ENCODE assay signal across 2 cellular contexts in genomic region chr10:79320785-79321493, GRCh38.
A peak's percentile ranks its signal among the peaks of the same experiment; 100 is the strongest.
TF ChIP-seq lines count a peak whose summit lies in the region.

No MANE protein-coding gene starts in this region.

TF ChIP-seq in K562, 482 proteins besides CTCF, POLR2A, EP300 and RAD21 (continued from another document and continues in another):
- TF ChIP-seq NFE2 (IDR thresholded peaks at IDR 0.05; ENCODE audit: low read depth) (0 out of 2 replicates have a peak, but pooled peaks have one; percentile 18), RBM22 (IDR thresholded peaks at IDR 0.05; ENCODE audit: low read depth, low read length, poor library complexity, severe bottlenecking) (no peak), CEBPB (tag; IDR thresholded peaks at IDR 0.05) (0 out of 2 replicates have a peak, but pooled peaks have one; percentile 13), JUN (IDR thresholded peaks at IDR 0.05; ENCODE audit: borderline replicate concordance, low read depth, low read length) (peak; percentile 20; the same call in 1 of the 2 replicates), JUN (CRISPR knock-in tag; IDR thresholded peaks at IDR 0.05; ENCODE audit: borderline replicate concordance) (no peak), PHF8 (IDR thresholded peaks at IDR 0.05; ENCODE audit: borderline replicate concordance, low read length) (no peak), C11orf30 (IDR thresholded peaks at IDR 0.05; ENCODE audit: low read depth) (peak; percentile 19; the same call in 1 of the 2 replicates), ZNF609 (CRISPR knock-in tag; IDR thresholded peaks at IDR 0.05; ENCODE audit: borderline replicate concordance) (no peak), ZC3H11A (IDR thresholded peaks at IDR 0.05; ENCODE audit: low read depth, low read length) (no peak), CEBPZ (IDR thresholded peaks at IDR 0.05; ENCODE audit: borderline replicate concordance, low read depth, low read length) (no peak), TRIM24 (IDR thresholded peaks at IDR 0.05) (peak in 1 of 2 experiments; percentile 50; a peak in 1 of 4 replicates), CEBPG (CRISPR knock-in tag; IDR thresholded peaks at IDR 0.05) (no peak), CEBPG (tag; conservative IDR thresholded peaks at IDR 0.05 in 1 of 2, IDR thresholded peaks at IDR 0.05 in 1 of 2) (0 out of 4 replicates have a peak, but pooled peaks have one; percentile 13 to 37), ZNF76 (CRISPR knock-in tag; IDR thresholded peaks at IDR 0.05; ENCODE audit: borderline replicate concordance) (no peak)
- TF ChIP-seq, protein P1, sequence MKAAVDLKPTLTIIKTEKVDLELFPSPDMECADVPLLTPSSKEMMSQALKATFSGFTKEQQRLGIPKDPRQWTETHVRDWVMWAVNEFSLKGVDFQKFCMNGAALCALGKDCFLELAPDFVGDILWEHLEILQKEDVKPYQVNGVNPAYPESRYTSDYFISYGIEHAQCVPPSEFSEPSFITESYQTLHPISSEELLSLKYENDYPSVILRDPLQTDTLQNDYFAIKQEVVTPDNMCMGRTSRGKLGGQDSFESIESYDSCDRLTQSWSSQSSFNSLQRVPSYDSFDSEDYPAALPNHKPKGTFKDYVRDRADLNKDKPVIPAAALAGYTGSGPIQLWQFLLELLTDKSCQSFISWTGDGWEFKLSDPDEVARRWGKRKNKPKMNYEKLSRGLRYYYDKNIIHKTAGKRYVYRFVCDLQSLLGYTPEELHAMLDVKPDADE (conservative IDR thresholded peaks at IDR 0.05; ENCODE audit: control insufficient read depth, low read depth, low read length): no peak
- TF ChIP-seq, protein P2, sequence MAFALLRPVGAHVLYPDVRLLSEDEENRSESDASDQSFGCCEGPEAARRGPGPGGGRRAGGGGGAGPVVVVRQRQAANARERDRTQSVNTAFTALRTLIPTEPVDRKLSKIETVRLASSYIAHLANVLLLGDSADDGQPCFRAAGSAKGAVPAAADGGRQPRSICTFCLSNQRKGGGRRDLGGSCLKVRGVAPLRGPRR (CRISPR knock-in tag; IDR thresholded peaks at IDR 0.05): no peak

TF ChIP-seq in GM23338, 12 proteins besides CTCF, POLR2A, EP300 and RAD21:
- TF ChIP-seq, protein P1 (IDR thresholded peaks at IDR 0.05): no peak
- TF ChIP-seq NANOG (IDR thresholded peaks at IDR 0.05; ENCODE audit: borderline replicate concordance) (no peak), POLR2AphosphoS5 (IDR thresholded peaks at IDR 0.05; ENCODE audit: low read depth) (no peak), EZH2 (IDR thresholded peaks at IDR 0.05; ENCODE audit: low read depth, unreplicated experiment) (no peak), JUNB (IDR thresholded peaks at IDR 0.05; ENCODE audit: unreplicated experiment) (no peak), CREB1 (CRISPR knock-in tag; IDR thresholded peaks at IDR 0.05; ENCODE audit: low read depth) (no peak), EZH2phosphoT487 (IDR thresholded peaks at IDR 0.05; ENCODE audit: unreplicated experiment) (no peak), STAT1 (IDR thresholded peaks at IDR 0.05; ENCODE audit: unreplicated experiment) (no peak), ZNF114 (CRISPR knock-in tag; IDR thresholded peaks at IDR 0.05) (no peak), ZNF331 (CRISPR knock-in tag; IDR thresholded peaks at IDR 0.05; ENCODE audit: low read depth) (no peak)
- TF ChIP-seq, protein P3, sequence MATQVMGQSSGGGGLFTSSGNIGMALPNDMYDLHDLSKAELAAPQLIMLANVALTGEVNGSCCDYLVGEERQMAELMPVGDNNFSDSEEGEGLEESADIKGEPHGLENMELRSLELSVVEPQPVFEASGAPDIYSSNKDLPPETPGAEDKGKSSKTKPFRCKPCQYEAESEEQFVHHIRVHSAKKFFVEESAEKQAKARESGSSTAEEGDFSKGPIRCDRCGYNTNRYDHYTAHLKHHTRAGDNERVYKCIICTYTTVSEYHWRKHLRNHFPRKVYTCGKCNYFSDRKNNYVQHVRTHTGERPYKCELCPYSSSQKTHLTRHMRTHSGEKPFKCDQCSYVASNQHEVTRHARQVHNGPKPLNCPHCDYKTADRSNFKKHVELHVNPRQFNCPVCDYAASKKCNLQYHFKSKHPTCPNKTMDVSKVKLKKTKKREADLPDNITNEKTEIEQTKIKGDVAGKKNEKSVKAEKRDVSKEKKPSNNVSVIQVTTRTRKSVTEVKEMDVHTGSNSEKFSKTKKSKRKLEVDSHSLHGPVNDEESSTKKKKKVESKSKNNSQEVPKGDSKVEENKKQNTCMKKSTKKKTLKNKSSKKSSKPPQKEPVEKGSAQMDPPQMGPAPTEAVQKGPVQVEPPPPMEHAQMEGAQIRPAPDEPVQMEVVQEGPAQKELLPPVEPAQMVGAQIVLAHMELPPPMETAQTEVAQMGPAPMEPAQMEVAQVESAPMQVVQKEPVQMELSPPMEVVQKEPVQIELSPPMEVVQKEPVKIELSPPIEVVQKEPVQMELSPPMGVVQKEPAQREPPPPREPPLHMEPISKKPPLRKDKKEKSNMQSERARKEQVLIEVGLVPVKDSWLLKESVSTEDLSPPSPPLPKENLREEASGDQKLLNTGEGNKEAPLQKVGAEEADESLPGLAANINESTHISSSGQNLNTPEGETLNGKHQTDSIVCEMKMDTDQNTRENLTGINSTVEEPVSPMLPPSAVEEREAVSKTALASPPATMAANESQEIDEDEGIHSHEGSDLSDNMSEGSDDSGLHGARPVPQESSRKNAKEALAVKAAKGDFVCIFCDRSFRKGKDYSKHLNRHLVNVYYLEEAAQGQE (IDR thresholded peaks at IDR 0.05; ENCODE audit: unreplicated experiment): no peak
- TF ChIP-seq, protein P4, sequence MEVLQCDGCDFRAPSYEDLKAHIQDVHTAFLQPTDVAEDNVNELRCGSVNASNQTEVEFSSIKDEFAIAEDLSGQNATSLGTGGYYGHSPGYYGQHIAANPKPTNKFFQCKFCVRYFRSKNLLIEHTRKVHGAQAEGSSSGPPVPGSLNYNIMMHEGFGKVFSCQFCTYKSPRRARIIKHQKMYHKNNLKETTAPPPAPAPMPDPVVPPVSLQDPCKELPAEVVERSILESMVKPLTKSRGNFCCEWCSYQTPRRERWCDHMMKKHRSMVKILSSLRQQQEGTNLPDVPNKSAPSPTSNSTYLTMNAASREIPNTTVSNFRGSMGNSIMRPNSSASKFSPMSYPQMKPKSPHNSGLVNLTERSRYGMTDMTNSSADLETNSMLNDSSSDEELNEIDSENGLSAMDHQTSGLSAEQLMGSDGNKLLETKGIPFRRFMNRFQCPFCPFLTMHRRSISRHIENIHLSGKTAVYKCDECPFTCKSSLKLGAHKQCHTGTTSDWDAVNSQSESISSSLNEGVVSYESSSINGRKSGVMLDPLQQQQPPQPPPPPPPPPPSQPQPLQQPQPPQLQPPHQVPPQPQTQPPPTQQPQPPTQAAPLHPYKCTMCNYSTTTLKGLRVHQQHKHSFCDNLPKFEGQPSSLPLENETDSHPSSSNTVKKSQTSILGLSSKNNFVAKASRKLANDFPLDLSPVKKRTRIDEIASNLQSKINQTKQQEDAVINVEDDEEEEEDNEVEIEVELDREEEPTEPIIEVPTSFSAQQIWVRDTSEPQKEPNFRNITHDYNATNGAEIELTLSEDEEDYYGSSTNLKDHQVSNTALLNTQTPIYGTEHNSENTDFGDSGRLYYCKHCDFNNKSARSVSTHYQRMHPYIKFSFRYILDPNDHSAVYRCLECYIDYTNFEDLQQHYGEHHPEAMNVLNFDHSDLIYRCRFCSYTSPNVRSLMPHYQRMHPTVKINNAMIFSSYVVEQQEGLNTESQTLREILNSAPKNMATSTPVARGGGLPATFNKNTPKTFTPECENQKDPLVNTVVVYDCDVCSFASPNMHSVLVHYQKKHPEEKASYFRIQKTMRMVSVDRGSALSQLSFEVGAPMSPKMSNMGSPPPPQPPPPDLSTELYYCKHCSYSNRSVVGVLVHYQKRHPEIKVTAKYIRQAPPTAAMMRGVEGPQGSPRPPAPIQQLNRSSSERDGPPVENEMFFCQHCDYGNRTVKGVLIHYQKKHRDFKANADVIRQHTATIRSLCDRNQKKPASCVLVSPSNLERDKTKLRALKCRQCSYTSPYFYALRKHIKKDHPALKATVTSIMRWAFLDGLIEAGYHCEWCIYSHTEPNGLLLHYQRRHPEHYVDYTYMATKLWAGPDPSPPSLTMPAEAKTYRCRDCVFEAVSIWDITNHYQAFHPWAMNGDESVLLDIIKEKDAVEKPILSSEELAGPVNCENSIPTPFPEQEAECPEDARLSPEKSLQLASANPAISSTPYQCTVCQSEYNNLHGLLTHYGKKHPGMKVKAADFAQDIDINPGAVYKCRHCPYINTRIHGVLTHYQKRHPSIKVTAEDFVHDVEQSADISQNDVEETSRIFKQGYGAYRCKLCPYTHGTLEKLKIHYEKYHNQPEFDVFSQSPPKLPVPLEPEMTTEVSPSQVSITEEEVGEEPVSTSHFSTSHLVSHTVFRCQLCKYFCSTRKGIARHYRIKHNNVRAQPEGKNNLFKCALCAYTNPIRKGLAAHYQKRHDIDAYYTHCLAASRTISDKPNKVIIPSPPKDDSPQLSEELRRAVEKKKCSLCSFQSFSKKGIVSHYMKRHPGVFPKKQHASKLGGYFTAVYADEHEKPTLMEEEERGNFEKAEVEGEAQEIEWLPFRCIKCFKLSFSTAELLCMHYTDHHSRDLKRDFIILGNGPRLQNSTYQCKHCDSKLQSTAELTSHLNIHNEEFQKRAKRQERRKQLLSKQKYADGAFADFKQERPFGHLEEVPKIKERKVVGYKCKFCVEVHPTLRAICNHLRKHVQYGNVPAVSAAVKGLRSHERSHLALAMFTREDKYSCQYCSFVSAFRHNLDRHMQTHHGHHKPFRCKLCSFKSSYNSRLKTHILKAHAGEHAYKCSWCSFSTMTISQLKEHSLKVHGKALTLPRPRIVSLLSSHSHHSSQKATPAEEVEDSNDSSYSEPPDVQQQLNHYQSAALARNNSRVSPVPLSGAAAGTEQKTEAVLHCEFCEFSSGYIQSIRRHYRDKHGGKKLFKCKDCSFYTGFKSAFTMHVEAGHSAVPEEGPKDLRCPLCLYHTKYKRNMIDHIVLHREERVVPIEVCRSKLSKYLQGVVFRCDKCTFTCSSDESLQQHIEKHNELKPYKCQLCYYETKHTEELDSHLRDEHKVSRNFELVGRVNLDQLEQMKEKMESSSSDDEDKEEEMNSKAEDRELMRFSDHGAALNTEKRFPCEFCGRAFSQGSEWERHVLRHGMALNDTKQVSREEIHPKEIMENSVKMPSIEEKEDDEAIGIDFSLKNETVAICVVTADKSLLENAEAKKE (CRISPR knock-in tag; IDR thresholded peaks at IDR 0.05): no peak
